ENCODE assay signal across 1 cellular context in genomic region chr2:218255441-218255840, GRCh38.
A peak's percentile ranks its signal among the peaks of the same experiment; 100 is the strongest.
TF ChIP-seq lines count a peak whose summit lies in the region.

No MANE protein-coding gene starts in this region.

TF ChIP-seq in IMR-90, 13 proteins besides CTCF, POLR2A, EP300 and RAD21:
- 0 out of 2 replicates have a peak, but pooled peaks have one; percentile 39 for TF ChIP-seq FOS (IDR thresholded peaks at IDR 0.05; ENCODE audit: low read depth, low read length)
- TF ChIP-seq MAFK (IDR thresholded peaks at IDR 0.05; ENCODE audit: low read depth, low read length) = no peak
- TF ChIP-seq CHD1 (IDR thresholded peaks at IDR 0.05; ENCODE audit: low read depth, low read length) = no peak
- no peak for TF ChIP-seq NFE2L2 (IDR thresholded peaks at IDR 0.05; ENCODE audit: low read depth, low read length)
- TF ChIP-seq CEBPB (IDR thresholded peaks at IDR 0.05; ENCODE audit: low read depth, low read length) = peak; percentile 44; the same call in 1 of the 2 replicates
- no peak for TF ChIP-seq BHLHE40 (IDR thresholded peaks at IDR 0.05; ENCODE audit: low read depth, low read length)
- TF ChIP-seq SMC3 (IDR thresholded peaks at IDR 0.05; ENCODE audit: low read depth, low read length) = no peak
